1 cellular context compared by ENCODE assay signal in genomic region chr4:74130843-74131242, GRCh38. TPM values are rescaled to one million over a fixed set of nuclear protein-coding genes. Genes with fewer than 3 reads are reported as not detected.
"Had no signal": no experiment of that assay in that cellular context is flagged by ENCODE, and none has a peak within 500 bp of the region (broad histone marks: within the 10 kb centered on the region; RNA-seq: fewer than 3 reads in every experiment).

No MANE protein-coding gene starts in this region.

RNA-seq across cellular contexts. Expression of gene CXCL2, which starts 31.8 kb away (rescaled TPM):
- total RNA-seq: H7 had no signal
